ENCODE assay signal across 8 cellular contexts in the genomic region with DNA sequence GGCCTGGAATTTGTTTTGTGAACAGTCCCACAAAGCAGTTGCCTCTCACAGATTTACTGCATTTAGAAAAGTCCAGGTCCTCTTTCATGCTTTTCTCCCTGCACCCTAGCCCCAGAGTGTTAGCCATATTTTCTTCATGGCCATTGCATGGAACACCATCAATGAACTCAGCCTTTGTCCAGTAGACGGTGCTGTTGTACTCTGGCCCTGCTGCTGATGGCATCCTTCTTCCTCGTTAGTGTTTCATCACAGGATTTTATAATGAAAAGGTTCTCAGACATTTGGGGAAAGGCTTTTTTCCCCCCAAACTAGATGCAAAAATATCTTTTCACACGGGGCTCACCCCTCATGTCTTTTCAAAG.
DNase-seq lines count a peak whose midpoint lies in the region; ATAC-seq and TF ChIP-seq lines count a peak whose summit lies in the region.

No MANE protein-coding gene starts in this region.

- H3F3A ChIP-seq in SU-DHL-6 (ENCODE audit: insufficient read depth): no peaks in the 10 kb centered on the region

- peak; percentile 71 for TF ChIP-seq CTCF in SU-DHL-6 (IDR thresholded peaks at IDR 0.05; ENCODE audit: insufficient read depth, low read length, poor library complexity, severe bottlenecking)
- peak in 55 of 56 donors; percentile 25 to 78 (median 63) for TF ChIP-seq CTCF in dorsolateral prefrontal cortex (IDR thresholded peaks at IDR 0.05 in 54 of 56, conservative IDR thresholded peaks at IDR 0.05 in 2 of 56; ENCODE audit: low read depth in 1 of 56, partially characterized antibody in 56 of 56)

- H3K4me3 ChIP-seq in H7 (ENCODE audit: insufficient read depth, low read depth, low read length) (no peak overlapping the region), SU-DHL-6 (ENCODE audit: insufficient read depth, low read length, poor library complexity, severe bottlenecking) (no peak overlapping the region), dorsolateral prefrontal cortex (no peak overlapping the region)

- H3K4me2 ChIP-seq in SU-DHL-6 (ENCODE audit: low read depth, low read length, poor library complexity, severe bottlenecking): no peak overlapping the region

- no peaks in the 10 kb centered on the region for H3K9me3 ChIP-seq in SU-DHL-6 (ENCODE audit: insufficient read depth, low read length)

- H3K27me3 ChIP-seq in H7 (ENCODE audit: control insufficient read depth, insufficient read depth, low read length) (no peaks in the 10 kb centered on the region), SU-DHL-6 (ENCODE audit: low read length) (no peaks in the 10 kb centered on the region), dorsolateral prefrontal cortex (no peaks in the 10 kb centered on the region)

- H3K9me2 ChIP-seq in SU-DHL-6 (replicated peaks; ENCODE audit: insufficient read depth, low read length): no peaks in the 10 kb centered on the region

- intact Hi-C loops in dorsolateral prefrontal cortex (cut with DNase I): loop anchor here (2.0 to 10.0 kb wide), 4 partner anchors 230 to 612 kb away; a partner anchor contains a TSS

- no peaks in the 10 kb centered on the region for H4K20me1 ChIP-seq in SU-DHL-6 (ENCODE audit: low read depth, low read length)

- H2AFZ ChIP-seq in SU-DHL-6 (ENCODE audit: low read depth, low read length, severe bottlenecking): no peak overlapping the region

- no peaks in the 10 kb centered on the region for H3K79me2 ChIP-seq in SU-DHL-6 (ENCODE audit: insufficient read depth, low read length)

- no peak for ATAC-seq in GM19452 (IDR thresholded peaks at IDR 0.05; ENCODE audit: unreplicated experiment)

- H3K27ac ChIP-seq in SU-DHL-6 (ENCODE audit: low read depth, low read length) (no peak overlapping the region), dorsolateral prefrontal cortex (no peak overlapping the region)

- DNase-seq in GF-D8 (lab: John Stamatoyannopoulos, UW): peak; percentile 17
- peak; percentile 30 for DNase-seq in H7
- peak; percentile 47 for DNase-seq in NCI-H1417 treated with DMSO at 0.1 percent for 48 hours (lab: John Stamatoyannopoulos, UW)
- peak in 3 of 10 donors; percentile 16 to 68 (median 41) for DNase-seq in dorsolateral prefrontal cortex
- peak; percentile 63 for DNase-seq in midbrain (lab: John Stamatoyannopoulos, UW)
- no peak for DNase-seq in DMS114 treated with DMSO at 0.1 percent for 48 hours (lab: John Stamatoyannopoulos, UW; ENCODE audit: unreplicated experiment)

- H3K9ac ChIP-seq in SU-DHL-6 (ENCODE audit: low read length): no peak overlapping the region

- no peaks in the 10 kb centered on the region for H3K36me3 ChIP-seq in H7 (replicated peaks; ENCODE audit: control insufficient read depth, insufficient read depth, low read length)
- H3K36me3 ChIP-seq in SU-DHL-6 (ENCODE audit: low read length): no peaks in the 10 kb centered on the region
